19 cellular contexts compared by ENCODE assay signal in the genomic region with DNA sequence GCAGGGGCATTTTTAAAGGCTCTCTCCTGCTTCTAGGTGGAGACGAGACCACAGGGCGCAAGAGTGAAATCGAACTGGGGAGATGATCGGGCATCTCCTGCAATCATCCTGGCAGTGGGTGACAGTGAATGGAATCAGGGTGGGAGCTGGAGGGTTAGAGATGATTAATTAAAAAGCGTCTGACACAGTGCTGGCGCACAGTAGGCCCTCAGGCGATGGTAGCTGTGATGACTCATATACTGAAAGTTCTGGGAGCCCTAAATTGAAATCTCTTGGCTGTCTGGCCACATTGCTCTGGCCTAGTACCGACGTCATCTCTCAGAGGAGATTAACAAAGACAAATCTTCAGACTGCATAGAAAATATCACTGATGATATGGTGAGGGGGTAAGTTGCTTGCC.
A peak's percentile ranks its signal among the peaks of the same experiment; 100 is the strongest.
DNase-seq lines count a peak whose midpoint lies in the region; FAIRE-seq and TF ChIP-seq lines count a peak whose summit lies in the region.
"Had no signal": no experiment of that assay in that cellular context is flagged by ENCODE, and none has a peak within 500 bp of the region (broad histone marks: within the 10 kb centered on the region; RNA-seq: fewer than 3 reads in every experiment).

No MANE protein-coding gene starts in this region.

- H3K36me3 ChIP-seq in keratinocyte (ENCODE audit: control insufficient read depth in 2 of 2, extremely low read depth in 1 of 2, insufficient read depth in 2 of 2, low read length in 2 of 2) (no peaks in the 10 kb centered on the region), vagina (no peaks in the 10 kb centered on the region)
- H3K36me3 ChIP-seq: SJCRH30 had no signal

- H3K27ac ChIP-seq in coronary artery (no peak overlapping the region), keratinocyte (ENCODE audit: control insufficient read depth, insufficient read depth, low read length) (peak overlapping the region; percentile 94), vagina (no peak overlapping the region), caudate nucleus (ENCODE audit: low read depth, low read length) (no peak overlapping the region)
- H3K27ac ChIP-seq: A549, SJCRH30 had no signal

- no peaks in the 10 kb centered on the region for H3K9me3 ChIP-seq in keratinocyte (ENCODE audit: control insufficient read depth, low read depth, low read length)
- H3K9me3 ChIP-seq in vagina, result no peaks in the 10 kb centered on the region
- H3K9me3 ChIP-seq: A549 had no signal

- H3K79me2 ChIP-seq in keratinocyte (ENCODE audit: control insufficient read depth, insufficient read depth, low read length), result no peaks in the 10 kb centered on the region

- H3K9ac ChIP-seq in keratinocyte (ENCODE audit: control insufficient read depth, extremely low read depth, insufficient read depth, low read length), result peak overlapping the region; percentile 58

- peak overlapping the region; percentile 80 for H3K4me2 ChIP-seq in keratinocyte (ENCODE audit: control insufficient read depth, extremely low read depth, insufficient read depth, low read depth, low read length)
- H3K4me2 ChIP-seq: A549 had no signal

- H3K9me1 ChIP-seq in keratinocyte (ENCODE audit: control insufficient read depth, extremely low read depth, insufficient read depth, low read length), result no peaks in the 10 kb centered on the region

- H3K4me1 ChIP-seq in keratinocyte (ENCODE audit: control insufficient read depth, extremely low read depth, insufficient read depth, low read length) (peaks cover 73% of the 10 kb centered on the region), vagina (no peaks in the 10 kb centered on the region)
- H3K4me1 ChIP-seq: A549, SJCRH30 had no signal

- dilution Hi-C loops in keratinocyte (cut with MboI; ENCODE audit: extremely low pct_ligation_motif_present, low sequenced_read_pairs), result no loop called here

- H4K20me1 ChIP-seq in keratinocyte (ENCODE audit: control insufficient read depth, extremely low read depth, insufficient read depth, low read length), result no peaks in the 10 kb centered on the region

- peak; percentile 86 for FAIRE-seq in keratinocyte (lab: Jason Lieb, UNC)
- FAIRE-seq: A549, GM12891 had no signal

- TF ChIP-seq POLR2A in vagina (IDR thresholded peaks at IDR 0.05), result no peak

- intact Hi-C loops in vagina (cut with DNase I), result no loop called here

- H3K4me3 ChIP-seq in coronary artery (no peak overlapping the region), keratinocyte (ENCODE audit: control insufficient read depth in 2 of 3, extremely low read depth in 1 of 3, insufficient read depth in 2 of 3, low read depth in 1 of 3, low read length in 3 of 3) (no peak overlapping the region), vagina (no peak overlapping the region)
- H3K4me3 ChIP-seq: A549, SJCRH30 had no signal

- no peak overlapping the region for H2AFZ ChIP-seq in keratinocyte (ENCODE audit: control insufficient read depth, low read length)

- TF ChIP-seq CTCF in coronary artery (IDR thresholded peaks at IDR 0.05) (no peak), keratinocyte (optimal IDR thresholded peaks at IDR 0.05 in 1 of 3, IDR thresholded peaks at IDR 0.05 in 1 of 3, conservative IDR thresholded peaks at IDR 0.05 in 1 of 3; ENCODE audit: extremely low read depth in 1 of 3, insufficient read depth in 2 of 3, low read length in 3 of 3) (no peak), vagina (IDR thresholded peaks at IDR 0.05) (no peak)

- peak; percentile 25 for DNase-seq in Daoy (ENCODE audit: low read depth)
- DNase-seq in M059J (ENCODE audit: low read depth), result peak; percentile 36
- DNase-seq in coronary artery (ENCODE audit: low spot score), result peak; percentile 5
- DNase-seq in keratinocyte (ENCODE audit: low read depth, low spot score), result peak; percentile 63
- no peak for DNase-seq in vagina (ENCODE audit: extremely low spot score in 2 of 2)
- DNase-seq in activated T-cell treated with anti-CD3 and anti-CD28 coated beads, Interleukin-2, amount 50 U/mL, for 48 hours, result no peak
- no peak for DNase-seq in caudate nucleus (lab: John Stamatoyannopoulos, UW)
- DNase-seq: CD4-positive, alpha-beta T cell; DMS153; GOT3; KG1; NCI-H1417; NCI-H187 treated with DMSO at 0.1 percent for 48 hours; NCI-H345; NCI-H524 treated with DMSO at 0.1 percent for 48 hours; RPMI8226; SJCRH30 had no signal

- H3K27me3 ChIP-seq in keratinocyte (ENCODE audit: control insufficient read depth, extremely low read depth, insufficient read depth, low read length) (no peaks in the 10 kb centered on the region), vagina (no peaks in the 10 kb centered on the region)

Comparison
In these comparisons a context has a peak if more than half of its experiments do, and no peak if none do; other contexts are left out.
1. DNase-seq: peak in Daoy (single experiment), M059J (single experiment), coronary artery (single experiment) and keratinocyte (single experiment); none in vagina (0 of 2), activated T-cell treated with anti-CD3 and anti-CD28 coated beads, Interleukin-2, amount 50 U/mL, for 48 hours (0 of 2) and caudate nucleus (0 of 61).